17 cellular contexts compared by ENCODE assay signal in genomic region chr1:25047506-25048240, GRCh38.
A peak's percentile ranks its signal among the peaks of the same experiment; 100 is the strongest.
DNase-seq lines count a peak whose midpoint lies in the region; ATAC-seq, FAIRE-seq and TF ChIP-seq lines count a peak whose summit lies in the region.
"Had no signal": no experiment of that assay in that cellular context is flagged by ENCODE, and none has a peak within 500 bp of the region (broad histone marks: within the 10 kb centered on the region; RNA-seq: fewer than 3 reads in every experiment).

No MANE protein-coding gene starts in this region.

- no peak overlapping the region for H4K91ac ChIP-seq in H1 (replicated peaks; ENCODE audit: insufficient read length, low read length)

- BruUV-seq in HepG2 (replicated peaks; lab: Mats Ljungman, UMichigan) = no TSS peak

- no peak overlapping the region for H2BK120ac ChIP-seq in H1 (replicated peaks; ENCODE audit: low read depth, low read length)

- no peak overlapping the region for H2BK15ac ChIP-seq in H1 (ENCODE audit: low read length)

- H2AK5ac ChIP-seq in H1 (ENCODE audit: low read depth, low read length) = no peak overlapping the region

- no peak overlapping the region for H2BK5ac ChIP-seq in H1 (ENCODE audit: low read depth, low read length)

- H2BK12ac ChIP-seq in H1 (ENCODE audit: low read depth, low read length) = no peak overlapping the region

- H3K18ac ChIP-seq in H1 (ENCODE audit: extremely low read depth, low read length) = no peak overlapping the region

- FAIRE-seq in HepG2 (lab: Jason Lieb, UNC) (no peak), H1 (lab: Jason Lieb, UNC) (no peak)
- FAIRE-seq: A549 had no signal

- H3K9me3 ChIP-seq in HepG2 (ENCODE audit: low read length) (no peaks in the 10 kb centered on the region), right lobe of liver (no peaks in the 10 kb centered on the region), H1 (ENCODE audit: insufficient read depth in 2 of 2, low read depth in 1 of 2, low read length in 1 of 2) (no peaks in the 10 kb centered on the region), esophagus muscularis mucosa (no peaks in the 10 kb centered on the region)
- H3K9me3 ChIP-seq: A549 had no signal

- H3K4me3 Mint-ChIP-seq in activated naive CD4-positive, alpha-beta T cell treated with anti-CD3 and anti-CD28 coated beads, Interleukin-2, amount 50 U/mL, for 24 hours = no peak overlapping the region
- no peak overlapping the region for H3K4me3 Mint-ChIP-seq in progenitor cell of endocrine pancreas (ENCODE audit: low read depth)
- H3K4me3 Mint-ChIP-seq: CD8-positive, alpha-beta T cell; H9 had no signal

- no peak overlapping the region for H4K5ac ChIP-seq in H1 (ENCODE audit: insufficient read length, low read depth, low read length)

- H3K27ac ChIP-seq in HepG2 (ENCODE audit: extremely low read length, insufficient read depth, low read length) = no peak overlapping the region
- no peak overlapping the region for H3K27ac ChIP-seq in right lobe of liver
- no peak overlapping the region for H3K27ac ChIP-seq in H1 (ENCODE audit: low read depth, low read length)
- no peak overlapping the region for H3K27ac ChIP-seq in esophagus muscularis mucosa (replicated peaks in 1 of 4)
- H3K27ac ChIP-seq: 22Rv1; A549; BLaER1 treated with 17β-estradiol and CSF1 and Interleukin-3, amounts not matched to agents 10 nM and 100 nM had no signal

- in situ Hi-C loops in HepG2 (cut with HindIII; ENCODE audit: extremely low pct_ligation_motif_present, low pct_unique_long_range_greater_than_20kb) = no loop called here

- no peak overlapping the region for H3K56ac ChIP-seq in H1 (replicated peaks; ENCODE audit: insufficient read length, low read depth, low read length)

- no peak overlapping the region for H3K14ac ChIP-seq in H1 (ENCODE audit: insufficient read length)

- no peak overlapping the region for H2BK20ac ChIP-seq in H1 (ENCODE audit: low read length)

- H3K36me3 Mint-ChIP-seq in activated naive CD4-positive, alpha-beta T cell treated with anti-CD3 and anti-CD28 coated beads, Interleukin-2, amount 50 U/mL, for 24 hours = no peaks in the 10 kb centered on the region
- no peaks in the 10 kb centered on the region for H3K36me3 Mint-ChIP-seq in activated naive CD4-positive, alpha-beta T cell treated with anti-CD3 and anti-CD28 coated beads, Interleukin-2, amount 50 U/mL, for 72 hours
- no peaks in the 10 kb centered on the region for H3K36me3 Mint-ChIP-seq in progenitor cell of endocrine pancreas (ENCODE audit: insufficient read depth)
- H3K36me3 Mint-ChIP-seq: CD8-positive, alpha-beta T cell had no signal

- H4K8ac ChIP-seq in H1 (ENCODE audit: extremely low read depth, insufficient read depth, low read length) = peak overlapping the region; percentile 18; the same call in 1 of the 2 replicates

- no peak for ATAC-seq in activated naive CD4-positive, alpha-beta T cell treated with anti-CD3 and anti-CD28 coated beads, Interleukin-2, amount 50 U/mL, for 72 hours
- ATAC-seq in HepG2 (0 out of 3 replicates have a peak, but pooled peaks have one; percentile 28), right lobe of liver (no peak)
- ATAC-seq: A549; CD8-positive, alpha-beta T cell had no signal

- H3K79me1 ChIP-seq in H1 (ENCODE audit: low read depth, low read length) = no peaks in the 10 kb centered on the region

- no peak for TF ChIP-seq POLR2A in HepG2 (IDR thresholded peaks at IDR 0.05; ENCODE audit: insufficient read depth in 1 of 2, low read depth in 2 of 2, low read length in 2 of 2)
- no peak for TF ChIP-seq POLR2A in right lobe of liver (IDR thresholded peaks at IDR 0.05)
- TF ChIP-seq POLR2A in H1 (IDR thresholded peaks at IDR 0.05; ENCODE audit: control extremely low read depth in 1 of 2, low read depth in 2 of 2, low read length in 2 of 2) = no peak
- no peak for TF ChIP-seq POLR2A in esophagus muscularis mucosa (IDR thresholded peaks at IDR 0.05; ENCODE audit: low read depth)

- H3K27me3 ChIP-seq in HepG2 (ENCODE audit: control insufficient read depth in 1 of 2, insufficient read depth in 2 of 2, low read length in 2 of 2) = peaks cover 5 to 30% of the 10 kb centered on the region in 2 experiments; a peak in 3 of 5 replicates
- H3K27me3 ChIP-seq in right lobe of liver = no peaks in the 10 kb centered on the region
- H3K27me3 ChIP-seq in H1 (replicated peaks in 1 of 4; ENCODE audit: control insufficient read depth in 3 of 4, extremely low read depth in 1 of 4, insufficient read depth in 3 of 4, low read length in 3 of 4) = no peaks in the 10 kb centered on the region
- H3K27me3 ChIP-seq in esophagus muscularis mucosa = peaks cover 0 to 7% (median 0%) of the 10 kb centered on the region in 4 donors
- H3K27me3 ChIP-seq: BLaER1 treated with 17β-estradiol and CSF1 and Interleukin-3, amounts not matched to agents 10 nM and 100 nM had no signal

- H3K79me2 ChIP-seq in HepG2 (ENCODE audit: insufficient read depth, low read length) = no peaks in the 10 kb centered on the region
- H3K79me2 ChIP-seq in H1 (ENCODE audit: control insufficient read depth in 1 of 2, insufficient read depth in 2 of 2, low read length in 2 of 2) = no peaks in the 10 kb centered on the region

- H2AFZ ChIP-seq in HepG2 (ENCODE audit: low read length) = no peak overlapping the region
- no peak overlapping the region for H2AFZ ChIP-seq in H1 (ENCODE audit: low read length)

- TF ChIP-seq CTCF in HepG2 (CRISPR knock-in tag; IDR thresholded peaks at IDR 0.05) (no peak), right lobe of liver (IDR thresholded peaks at IDR 0.05) (no peak), H1 (IDR thresholded peaks at IDR 0.05; ENCODE audit: control extremely low read depth in 1 of 3, insufficient read depth in 1 of 3, low read depth in 1 of 3, low read length in 3 of 3) (no peak), progenitor cell of endocrine pancreas (IDR thresholded peaks at IDR 0.05; ENCODE audit: unreplicated experiment) (no peak), esophagus muscularis mucosa (IDR thresholded peaks at IDR 0.05) (no peak)

- H3K27me3 Mint-ChIP-seq in activated naive CD4-positive, alpha-beta T cell treated with anti-CD3 and anti-CD28 coated beads, Interleukin-2, amount 50 U/mL, for 24 hours = peaks cover 2% of the 10 kb centered on the region
- H3K27me3 Mint-ChIP-seq in progenitor cell of endocrine pancreas = peaks cover 9% of the 10 kb centered on the region

- H3K36me3 ChIP-seq in HepG2 (replicated peaks in 1 of 2; ENCODE audit: control insufficient read depth in 1 of 2, insufficient read depth in 2 of 2, low read length in 2 of 2) (no peaks in the 10 kb centered on the region), right lobe of liver (no peaks in the 10 kb centered on the region), H1 (ENCODE audit: control insufficient read depth in 2 of 4, insufficient read depth in 4 of 4, low read length in 3 of 4) (no peaks in the 10 kb centered on the region), esophagus muscularis mucosa (no peaks in the 10 kb centered on the region)
- H3K36me3 ChIP-seq: BLaER1 treated with 17β-estradiol and CSF1 and Interleukin-3, amounts not matched to agents 10 nM and 100 nM had no signal

- no peak for DNase-seq in activated naive CD4-positive, alpha-beta T cell treated with anti-CD3 and anti-CD28 coated beads, Interleukin-2, amount 50 U/mL, for 72 hours (ENCODE audit: low spot score in 2 of 2)
- DNase-seq in HepG2 (ENCODE audit: low spot score) (no peak), right lobe of liver (no peak), H1 (ENCODE audit: low read depth in 1 of 2, low spot score in 2 of 2) (no peak), progenitor cell of endocrine pancreas (ENCODE audit: low spot score, unreplicated experiment) (no peak), esophagus muscularis mucosa (ENCODE audit: extremely low spot score) (no peak), NCI-H524 treated with DMSO at 0.1 percent for 48 hours (lab: John Stamatoyannopoulos, UW) (no peak)
- DNase-seq: Calu3; CD8-positive, alpha-beta T cell; DMS79 treated with DMSO at 0.1 percent for 48 hours; GF-D8; GOT3; H9 had no signal

- POLR2A ChIA-PET in HepG2 (lab: Yijun Ruan, JAX) (no interaction called here), H1 (lab: Charles Lee; ENCODE audit: partially characterized antibody) (no interaction called here)

- H4K20me1 ChIP-seq in HepG2 (ENCODE audit: insufficient read depth, low read length) (no peaks in the 10 kb centered on the region), H1 (replicated peaks in 1 of 2; ENCODE audit: control insufficient read depth in 1 of 2, insufficient read depth in 2 of 2, low read length in 2 of 2) (no peaks in the 10 kb centered on the region)

- no peaks in the 10 kb centered on the region for H3K4me1 Mint-ChIP-seq in activated naive CD4-positive, alpha-beta T cell treated with anti-CD3 and anti-CD28 coated beads, Interleukin-2, amount 50 U/mL, for 24 hours
- H3K4me1 Mint-ChIP-seq in progenitor cell of endocrine pancreas (ENCODE audit: low read depth) = peaks cover 1% of the 10 kb centered on the region

- H3K4me1 ChIP-seq in HepG2 (ENCODE audit: insufficient read depth, low read length) = no peaks in the 10 kb centered on the region
- no peaks in the 10 kb centered on the region for H3K4me1 ChIP-seq in right lobe of liver
- H3K4me1 ChIP-seq in H1 (replicated peaks in 1 of 4; ENCODE audit: control insufficient read depth in 3 of 4, insufficient read depth in 4 of 4, low read length in 3 of 4) = no peaks in the 10 kb centered on the region
- no peaks in the 10 kb centered on the region for H3K4me1 ChIP-seq in esophagus muscularis mucosa
- H3K4me1 ChIP-seq: A549 had no signal

- 8% methylated on average over 10 of the region's 11 CpGs for WGBS in HepG2 (ENCODE audit: low lambda C conversion rate)
- 73% methylated on average over 5 of the region's 11 CpGs for WGBS in right lobe of liver (ENCODE audit: insufficient coverage, low coverage, low lambda C conversion rate, missing lambda C conversion rate)
- WGBS in H1 (ENCODE audit: extremely low coverage in 1 of 2, insufficient coverage in 1 of 2, insufficient read length in 1 of 2, insufficient replicate concordance in 2 of 2, low coverage in 1 of 2, low lambda C conversion rate in 2 of 2, missing lambda C conversion rate in 1 of 2), 2 experiments = 90% methylated on average over 11 of the region's 11 CpGs; no CpG with 5 or more reads in 1 of the 2 experiments
- 87% methylated on average over 9 of the region's 11 CpGs for WGBS in esophagus muscularis mucosa

- peak overlapping the region; percentile 70 for H3K27ac Mint-ChIP-seq in activated naive CD4-positive, alpha-beta T cell treated with anti-CD3 and anti-CD28 coated beads, Interleukin-2, amount 50 U/mL, for 24 hours
- H3K27ac Mint-ChIP-seq in activated naive CD4-positive, alpha-beta T cell treated with anti-CD3 and anti-CD28 coated beads, Interleukin-2, amount 50 U/mL, for 72 hours = peak overlapping the region in 1 of 2 donors; percentile 26
- peak overlapping the region; percentile 33 for H3K27ac Mint-ChIP-seq in progenitor cell of endocrine pancreas
- H3K27ac Mint-ChIP-seq: CD8-positive, alpha-beta T cell; H9 had no signal

- no peaks in the 10 kb centered on the region for H3K9me3 Mint-ChIP-seq in activated naive CD4-positive, alpha-beta T cell treated with anti-CD3 and anti-CD28 coated beads, Interleukin-2, amount 50 U/mL, for 24 hours
- H3K9me3 Mint-ChIP-seq in activated naive CD4-positive, alpha-beta T cell treated with anti-CD3 and anti-CD28 coated beads, Interleukin-2, amount 50 U/mL, for 72 hours = no peaks in the 10 kb centered on the region
- no peaks in the 10 kb centered on the region for H3K9me3 Mint-ChIP-seq in progenitor cell of endocrine pancreas (ENCODE audit: low read depth)
- H3K9me3 Mint-ChIP-seq: CD8-positive, alpha-beta T cell had no signal

- CTCF ChIA-PET in HepG2 (lab: Yijun Ruan, JAX; ENCODE audit: low intra/inter-chr PET ratio, low total read pairs) = no interaction called here
- CTCF ChIA-PET in H1 (lab: Charles Lee; ENCODE audit: partially characterized antibody) = interaction anchor here (0.6 to 2.8 kb wide), 3 partner anchors 11 to 75 kb away, joined by 3 to 24 read pairs (median 5); no protein-coding TSS in a partner anchor

- H3K23me2 ChIP-seq in H1 (ENCODE audit: low read depth, low read length) = 0 out of 2 replicates have a peak, but pooled peaks cover 2% of the 10 kb centered on the region

- H3K4me2 ChIP-seq in HepG2 (ENCODE audit: low read depth, low read length) = no peak overlapping the region
- H3K4me2 ChIP-seq in H1 (ENCODE audit: insufficient read depth in 1 of 2, low read depth in 2 of 2, low read length in 2 of 2) = no peak overlapping the region
- H3K4me2 ChIP-seq: A549 had no signal

- TF ChIP-seq RAD21 in HepG2 (CRISPR knock-in tag; IDR thresholded peaks at IDR 0.05) = no peak
- TF ChIP-seq RAD21 in H1 (IDR thresholded peaks at IDR 0.05 in 1 of 2, conservative IDR thresholded peaks at IDR 0.05 in 1 of 2; ENCODE audit: low read depth in 2 of 2, low read length in 2 of 2) = no peak

- H3K9ac ChIP-seq in HepG2 (ENCODE audit: insufficient read depth, low read depth, low read length) = no peak overlapping the region
- no peak overlapping the region for H3K9ac ChIP-seq in H1 (replicated peaks in 1 of 4; ENCODE audit: extremely low read depth in 1 of 4, low read depth in 3 of 4, low read length in 3 of 4)
- H3K9ac ChIP-seq: BLaER1 treated with 17β-estradiol and CSF1 and Interleukin-3, amounts not matched to agents 10 nM and 100 nM had no signal

- TF ChIP-seq EP300 in HepG2 (IDR thresholded peaks at IDR 0.05; ENCODE audit: low read depth in 2 of 2, low read length in 2 of 2) (no peak), HepG2 (CRISPR knock-in tag; IDR thresholded peaks at IDR 0.05; ENCODE audit: borderline replicate concordance) (no peak), H1 (IDR thresholded peaks at IDR 0.05; ENCODE audit: borderline replicate concordance in 1 of 2, low read depth in 2 of 2, low read length in 2 of 2) (no peak), esophagus muscularis mucosa (IDR thresholded peaks at IDR 0.05) (no peak)

- H3K4ac ChIP-seq in H1 (replicated peaks; ENCODE audit: insufficient read length, low read depth, low read length) = no peak overlapping the region

- H3K4me3 ChIP-seq in HepG2 (replicated peaks in 1 of 3; ENCODE audit: insufficient read depth in 1 of 3, low read depth in 2 of 3, low read length in 3 of 3) (no peak overlapping the region), right lobe of liver (no peak overlapping the region), H1 (ENCODE audit: extremely low read depth in 1 of 4, insufficient read depth in 2 of 4, low read depth in 3 of 4, low read length in 4 of 4) (no peak overlapping the region), esophagus muscularis mucosa (no peak overlapping the region)
- H3K4me3 ChIP-seq: A549; BLaER1 treated with 17β-estradiol and CSF1 and Interleukin-3, amounts not matched to agents 10 nM and 100 nM had no signal

- H3K23ac ChIP-seq in H1 (ENCODE audit: insufficient read length) = no peak overlapping the region

- intact Hi-C loops in HepG2 (cut with micrococcal nuclease; ENCODE audit: unreplicated experiment) = no loop called here
- intact Hi-C loops in right lobe of liver (cut with DNase I) = loop anchor here in 1 of 2 donors (10.0 kb wide), 1 partner anchor 183 kb away; no protein-coding TSS in a partner anchor
- intact Hi-C loops in esophagus muscularis mucosa (cut with DNase I) = no loop called here
